9 cellular contexts compared by ENCODE assay signal in genomic region chr9:128863647-128864046, GRCh38. TPM values are rescaled to one million over a fixed set of nuclear protein-coding genes. Genes with fewer than 3 reads are reported as not detected.
DNase-seq lines count a peak whose midpoint lies in the region; ATAC-seq and TF ChIP-seq lines count a peak whose summit lies in the region.
"Had no signal": no experiment of that assay in that cellular context is flagged by ENCODE, and none has a peak within 500 bp of the region (broad histone marks: within the 10 kb centered on the region; RNA-seq: fewer than 3 reads in every experiment).

No MANE protein-coding gene starts in this region.

- H3K4me3 Mint-ChIP-seq in endodermal cell = no peak overlapping the region
- H3K4me3 Mint-ChIP-seq in stimulated activated effector memory CD8-positive, alpha-beta T cell treated with anti-CD3 and anti-CD28 coated beads, Interleukin-12 subunit alpha, Interleukin-12 subunit beta, amount 100 ng/mL, for 72 hours = no peak overlapping the region

- DNase-seq in CMK (ENCODE audit: low read depth) = peak; percentile 76
- peak; percentile 62 for DNase-seq in GM23248
- peak; percentile 30 for DNase-seq in NCI-H748 treated with DMSO at 0.1 percent for 48 hours (lab: John Stamatoyannopoulos, UW)
- DNase-seq in activated CD8-positive, alpha-beta memory T cell treated with anti-CD3 and anti-CD28 coated beads for 1 hour (ENCODE audit: extremely low read depth in 1 of 2, low read depth in 1 of 2) = peak; percentile 63 to 85
- DNase-seq in endodermal cell = peak; percentile 97
- DNase-seq in myocyte (ENCODE audit: low read depth) = peak; percentile 49
- peak; percentile 87 to 94 for DNase-seq in stimulated activated effector memory CD8-positive, alpha-beta T cell treated with anti-CD3 and anti-CD28 coated beads, Interleukin-12 subunit alpha, Interleukin-12 subunit beta, amount 100 ng/mL, for 72 hours (ENCODE audit: low spot score in 2 of 2)

- no peak overlapping the region for H3K9ac ChIP-seq in GM23248
- no peak overlapping the region for H3K9ac ChIP-seq in endodermal cell (ENCODE audit: extremely low read depth, low read length, poor library complexity, severe bottlenecking)

- H4K20me1 ChIP-seq in GM23248 (ENCODE audit: insufficient read depth) = no peaks in the 10 kb centered on the region

- H3K27me3 ChIP-seq in GM23248 (replicated peaks; ENCODE audit: insufficient read depth) (no peaks in the 10 kb centered on the region), endodermal cell (ENCODE audit: control insufficient read depth, insufficient read depth, low read length, poor library complexity, severe bottlenecking) (no peaks in the 10 kb centered on the region)

- peak; percentile 96 for ATAC-seq in stimulated activated effector memory CD8-positive, alpha-beta T cell treated with anti-CD3 and anti-CD28 coated beads, Interleukin-12 subunit alpha, Interleukin-12 subunit beta, amount 100 ng/mL, for 72 hours
- ATAC-seq in HG02759 (IDR thresholded peaks at IDR 0.05; ENCODE audit: unreplicated experiment) = no peak

- H3K36me3 ChIP-seq in GM23248 (ENCODE audit: low read depth) (no peaks in the 10 kb centered on the region), endodermal cell (ENCODE audit: control insufficient read depth, insufficient read depth, low read length) (no peaks in the 10 kb centered on the region)

- H3K4me3 ChIP-seq in GM23248 (no peak overlapping the region), endodermal cell (ENCODE audit: low read length) (no peak overlapping the region)
- H3K4me3 ChIP-seq: SK-N-MC had no signal

- no peaks in the 10 kb centered on the region for H3K79me2 ChIP-seq in GM23248 (ENCODE audit: insufficient read depth)

- no peaks in the 10 kb centered on the region for H3F3A ChIP-seq in GM23248 (ENCODE audit: insufficient read depth)

- H3K9me3 Mint-ChIP-seq in endodermal cell = no peaks in the 10 kb centered on the region
- H3K9me3 Mint-ChIP-seq in stimulated activated effector memory CD8-positive, alpha-beta T cell treated with anti-CD3 and anti-CD28 coated beads, Interleukin-12 subunit alpha, Interleukin-12 subunit beta, amount 100 ng/mL, for 72 hours = no peaks in the 10 kb centered on the region

- peaks cover 9% of the 10 kb centered on the region for H3K4me1 ChIP-seq in GM23248 (ENCODE audit: insufficient read depth)
- peaks cover 10% of the 10 kb centered on the region for H3K4me1 ChIP-seq in endodermal cell (ENCODE audit: control insufficient read depth, insufficient read depth, low read length)

- peaks cover 26% of the 10 kb centered on the region for H3K4me1 Mint-ChIP-seq in endodermal cell
- H3K4me1 Mint-ChIP-seq in stimulated activated effector memory CD8-positive, alpha-beta T cell treated with anti-CD3 and anti-CD28 coated beads, Interleukin-12 subunit alpha, Interleukin-12 subunit beta, amount 100 ng/mL, for 72 hours = peaks cover 4% of the 10 kb centered on the region

- no peak overlapping the region for H3K27ac ChIP-seq in GM23248
- no peak overlapping the region for H3K27ac ChIP-seq in endodermal cell (ENCODE audit: low read depth, low read length)
- H3K27ac ChIP-seq: SK-N-MC had no signal

- H3K27ac Mint-ChIP-seq in endodermal cell = peak overlapping the region; percentile 80
- no peak overlapping the region for H3K27ac Mint-ChIP-seq in stimulated activated effector memory CD8-positive, alpha-beta T cell treated with anti-CD3 and anti-CD28 coated beads, Interleukin-12 subunit alpha, Interleukin-12 subunit beta, amount 100 ng/mL, for 72 hours

- TF ChIP-seq CTCF in endodermal cell (conservative IDR thresholded peaks at IDR 0.05) = peak; percentile 99

- in situ Hi-C loops in GM23248 (cut with MboI) = no loop called here

- H3K4me2 ChIP-seq in GM23248 (ENCODE audit: unreplicated experiment) = no peak overlapping the region

- H3K36me3 Mint-ChIP-seq in endodermal cell (ENCODE audit: low read depth) = no peaks in the 10 kb centered on the region
- no peaks in the 10 kb centered on the region for H3K36me3 Mint-ChIP-seq in stimulated activated effector memory CD8-positive, alpha-beta T cell treated with anti-CD3 and anti-CD28 coated beads, Interleukin-12 subunit alpha, Interleukin-12 subunit beta, amount 100 ng/mL, for 72 hours

- H2AFZ ChIP-seq in GM23248 = no peak overlapping the region

- WGBS in GM23248 (ENCODE audit: low coverage in 1 of 2, low lambda C conversion rate in 2 of 2, missing lambda C conversion rate in 2 of 2), 2 experiments = 20 to 23% methylated on average over 9 to 10 of the region's 10 CpGs
- 41 to 51% methylated on average over 7 to 10 of the region's 10 CpGs for WGBS in endodermal cell (ENCODE audit: insufficient coverage in 1 of 2, insufficient read length in 1 of 2), 2 experiments

- no peaks in the 10 kb centered on the region for H3K27me3 Mint-ChIP-seq in endodermal cell (ENCODE audit: insufficient read depth)

- H3K9me2 ChIP-seq in GM23248 (ENCODE audit: insufficient read depth) = no peaks in the 10 kb centered on the region

- no peaks in the 10 kb centered on the region for H3K9me3 ChIP-seq in GM23248 (ENCODE audit: low read depth)
- H3K9me3 ChIP-seq in endodermal cell (ENCODE audit: control insufficient read depth, low read length) = no peaks in the 10 kb centered on the region

RNA-seq across cellular contexts. Expression of gene KYAT1, which starts 18.1 kb away (rescaled TPM):
- total RNA-seq in GM23248 (2014; rRNA removed; shearing (Covaris generic)) = 5.1 and 5.8 TPM in 2 replicates
- 4.4 and 5.5 TPM in 2 replicates for polyA plus RNA-seq in GM23248 (2016; fragmentation: Nextera tagmentation; extraction: Ambion mirVana)
- total RNA-seq in endodermal cell (10 to 100 TPM; 13.6 to 25.3 TPM), myocyte (9.9 and 13.5 TPM in 2 replicates)
- polyA plus RNA-seq in endodermal cell (2013, experiment 1 of 2) = 18.8 TPM
- 16.8 TPM for polyA plus RNA-seq in endodermal cell (2013, experiment 2 of 2)
- 9.8 TPM for polyA plus RNA-seq in myocyte (2012)

RNA-seq across cellular contexts. Expression of gene LRRC8A, which starts 18.3 kb away (rescaled TPM):
- 35.2 and 37.9 TPM in 2 replicates for total RNA-seq in GM23248 (2014; rRNA removed; shearing (Covaris generic))
- 35.6 and 36.5 TPM in 2 replicates for polyA plus RNA-seq in GM23248 (2016; fragmentation: Nextera tagmentation; extraction: Ambion mirVana)
- total RNA-seq in endodermal cell (10 to 100 TPM; 54.6 to 58.7 TPM), myocyte (35.3 and 51.9 TPM in 2 replicates)
- 32.7 TPM for polyA plus RNA-seq in endodermal cell (2013, experiment 1 of 2)
- polyA plus RNA-seq in endodermal cell (2013, experiment 2 of 2) = 34.9 TPM
- 40.0 TPM for polyA plus RNA-seq in myocyte (2012)

RNA-seq across cellular contexts. Expression of gene SPOUT1, which starts 34.1 kb away (rescaled TPM):
- total RNA-seq in GM23248 (2014; rRNA removed; shearing (Covaris generic)) = 15.9 and 53.0 TPM in 2 replicates
- 43.0 and 46.4 TPM in 2 replicates for polyA plus RNA-seq in GM23248 (2016; fragmentation: Nextera tagmentation; extraction: Ambion mirVana)
- total RNA-seq in endodermal cell = 10 to 100 TPM; 66.9 to 86.5 TPM
- 39.4 TPM for polyA plus RNA-seq in endodermal cell (2013, experiment 1 of 2)
- 25.4 TPM for polyA plus RNA-seq in endodermal cell (2013, experiment 2 of 2)
- total RNA-seq in myocyte = 14.0 and 19.3 TPM in 2 replicates
- 23.9 TPM for polyA plus RNA-seq in myocyte (2012)

RNA-seq across cellular contexts. Expression of gene ENDOG, which starts 45.3 kb away (rescaled TPM):
- total RNA-seq in GM23248 (2014; rRNA removed; shearing (Covaris generic)) = 11.6 and 26.7 TPM in 2 replicates
- polyA plus RNA-seq in GM23248 (2016; fragmentation: Nextera tagmentation; extraction: Ambion mirVana) = 21.3 and 21.4 TPM in 2 replicates
- total RNA-seq in endodermal cell (10 to 100 TPM; 15.5 to 15.7 TPM), myocyte (83.0 and 95.6 TPM in 2 replicates)
- 13.1 TPM for polyA plus RNA-seq in endodermal cell (2013, experiment 1 of 2)
- 11.5 TPM for polyA plus RNA-seq in endodermal cell (2013, experiment 2 of 2)
- polyA plus RNA-seq in myocyte (2012) = 24.3 TPM

RNA-seq across cellular contexts. Expression of gene PHYHD1, which starts 57.1 kb away (rescaled TPM):
- total RNA-seq in GM23248 (2014; rRNA removed; shearing (Covaris generic)) = 4.4 and 4.7 TPM in 2 replicates
- polyA plus RNA-seq in GM23248 (2016; fragmentation: Nextera tagmentation; extraction: Ambion mirVana) = 7.4 and 8.6 TPM in 2 replicates
- total RNA-seq in endodermal cell = 10 to 100 TPM; 15.2 to 18.0 TPM
- 6.4 TPM for polyA plus RNA-seq in endodermal cell (2013, experiment 1 of 2)
- 4.7 TPM for polyA plus RNA-seq in endodermal cell (2013, experiment 2 of 2)
- 10.0 and 12.3 TPM in 2 replicates for total RNA-seq in myocyte
- 15.8 TPM for polyA plus RNA-seq in myocyte (2012)

Comparison
In these comparisons a context has a peak if more than half of its experiments do, and no peak if none do; other contexts are left out.
1. DNase-seq: peak in every context shown above with its lines; median percentile 97 in endodermal cell; 90 in stimulated activated effector memory CD8-positive, alpha-beta T cell treated with anti-CD3 and anti-CD28 coated beads, Interleukin-12 subunit alpha, Interleukin-12 subunit beta, amount 100 ng/mL, for 72 hours; 76 in CMK; 74 in activated CD8-positive, alpha-beta memory T cell treated with anti-CD3 and anti-CD28 coated beads for 1 hour; 62 in GM23248; 49 in myocyte; 30 in NCI-H748 treated with DMSO at 0.1 percent for 48 hours.